1 cellular context compared by ENCODE assay signal in the genomic region with DNA sequence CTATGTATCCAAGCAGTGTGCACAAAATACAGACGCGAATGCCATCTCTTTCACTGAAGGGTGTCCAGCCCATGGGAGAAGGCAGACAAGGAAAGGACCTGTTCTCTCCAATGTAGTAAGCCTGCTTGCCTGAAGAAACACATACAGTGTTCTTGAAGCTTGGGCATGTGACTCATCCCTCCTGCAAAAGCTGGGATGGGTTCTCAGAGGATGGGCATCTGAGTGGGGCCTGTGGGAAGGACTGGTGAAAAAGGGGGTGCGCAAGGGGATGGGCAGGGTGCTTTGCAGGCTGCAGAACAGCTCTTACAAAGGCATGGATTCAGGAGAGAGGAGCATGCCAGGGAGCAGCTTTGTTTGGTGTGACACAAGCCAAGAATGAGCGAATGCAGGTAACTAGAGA.
TF ChIP-seq lines count a peak whose summit lies in the region.

No MANE protein-coding gene starts in this region.

TF ChIP-seq in H1, 55 proteins besides CTCF, POLR2A, EP300 and RAD21:
- TF ChIP-seq, protein P1, sequence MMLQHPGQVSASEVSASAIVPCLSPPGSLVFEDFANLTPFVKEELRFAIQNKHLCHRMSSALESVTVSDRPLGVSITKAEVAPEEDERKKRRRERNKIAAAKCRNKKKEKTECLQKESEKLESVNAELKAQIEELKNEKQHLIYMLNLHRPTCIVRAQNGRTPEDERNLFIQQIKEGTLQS (IDR thresholded peaks at IDR 0.05; ENCODE audit: insufficient read depth, low read depth, low read length): no peak
- TF ChIP-seq ASH2L (IDR thresholded peaks at IDR 0.05; ENCODE audit: low read length): no peak
- no peak for TF ChIP-seq RBBP5 (IDR thresholded peaks at IDR 0.05; ENCODE audit: borderline replicate concordance, low read depth, low read length)
- TF ChIP-seq, protein P2, sequence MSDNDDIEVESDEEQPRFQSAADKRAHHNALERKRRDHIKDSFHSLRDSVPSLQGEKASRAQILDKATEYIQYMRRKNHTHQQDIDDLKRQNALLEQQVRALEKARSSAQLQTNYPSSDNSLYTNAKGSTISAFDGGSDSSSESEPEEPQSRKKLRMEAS (IDR thresholded peaks at IDR 0.05): no peak
- TF ChIP-seq, protein P3, sequence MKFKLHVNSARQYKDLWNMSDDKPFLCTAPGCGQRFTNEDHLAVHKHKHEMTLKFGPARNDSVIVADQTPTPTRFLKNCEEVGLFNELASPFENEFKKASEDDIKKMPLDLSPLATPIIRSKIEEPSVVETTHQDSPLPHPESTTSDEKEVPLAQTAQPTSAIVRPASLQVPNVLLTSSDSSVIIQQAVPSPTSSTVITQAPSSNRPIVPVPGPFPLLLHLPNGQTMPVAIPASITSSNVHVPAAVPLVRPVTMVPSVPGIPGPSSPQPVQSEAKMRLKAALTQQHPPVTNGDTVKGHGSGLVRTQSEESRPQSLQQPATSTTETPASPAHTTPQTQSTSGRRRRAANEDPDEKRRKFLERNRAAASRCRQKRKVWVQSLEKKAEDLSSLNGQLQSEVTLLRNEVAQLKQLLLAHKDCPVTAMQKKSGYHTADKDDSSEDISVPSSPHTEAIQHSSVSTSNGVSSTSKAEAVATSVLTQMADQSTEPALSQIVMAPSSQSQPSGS (IDR thresholded peaks at IDR 0.05; ENCODE audit: low read length): no peak
- TF ChIP-seq JUND (IDR thresholded peaks at IDR 0.05; ENCODE audit: low read length): no peak
- TF ChIP-seq EGR1 (IDR thresholded peaks at IDR 0.05; ENCODE audit: borderline replicate concordance, low read depth, low read length): no peak
- TF ChIP-seq CTBP2 (IDR thresholded peaks at IDR 0.05; ENCODE audit: borderline replicate concordance, insufficient read depth, insufficient read length, low read length): no peak
- TF ChIP-seq SP1 (IDR thresholded peaks at IDR 0.05; ENCODE audit: low read depth, low read length): no peak
- TF ChIP-seq, protein P4, sequence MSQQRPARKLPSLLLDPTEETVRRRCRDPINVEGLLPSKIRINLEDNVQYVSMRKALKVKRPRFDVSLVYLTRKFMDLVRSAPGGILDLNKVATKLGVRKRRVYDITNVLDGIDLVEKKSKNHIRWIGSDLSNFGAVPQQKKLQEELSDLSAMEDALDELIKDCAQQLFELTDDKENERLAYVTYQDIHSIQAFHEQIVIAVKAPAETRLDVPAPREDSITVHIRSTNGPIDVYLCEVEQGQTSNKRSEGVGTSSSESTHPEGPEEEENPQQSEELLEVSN (IDR thresholded peaks at IDR 0.05): no peak
- no peak for TF ChIP-seq RFX5 (IDR thresholded peaks at IDR 0.05; ENCODE audit: borderline replicate concordance, low read depth, low read length)
TF ChIP-seq in H1: peak in this region for 0.
